17 cellular contexts compared by ENCODE assay signal in the genomic region with DNA sequence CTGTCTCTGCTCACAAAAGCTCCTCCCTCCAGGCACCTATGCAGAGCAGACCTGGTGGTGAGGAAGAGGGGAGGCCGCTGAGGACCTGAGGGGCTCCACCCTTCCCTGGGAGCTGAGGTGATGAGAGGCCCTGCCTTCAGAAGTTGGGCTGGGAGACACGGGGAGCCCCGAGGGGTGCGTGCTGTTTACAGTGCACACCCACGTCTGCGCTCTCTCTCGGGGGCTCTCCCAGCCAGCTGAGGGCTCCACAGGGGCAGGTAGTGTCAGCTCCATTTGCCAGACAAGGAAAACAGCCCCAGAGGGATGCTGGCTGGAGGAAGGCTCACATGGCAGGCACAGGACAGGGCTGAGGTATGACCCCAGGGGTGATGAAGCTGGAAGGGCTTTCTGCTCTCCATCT.
"Had no signal": no experiment of that assay in that cellular context is flagged by ENCODE, and none has a peak within 500 bp of the region (broad histone marks: within the 10 kb centered on the region; RNA-seq: fewer than 3 reads in every experiment).

No MANE protein-coding gene starts in this region.

- H3K36me3 ChIP-seq: colonic mucosa, heart right ventricle, tibial artery, upper lobe of left lung, uterus had no signal

- H3K27ac Mint-ChIP-seq: endodermal cell; nephron progenitor cell; stimulated activated memory B cell treated with anti-CD40 and anti-IgM and Interleukin-4, amounts not matched to agents 10 μg/mL and 1 μg/mL and 100 μg/mL, for 72 hours; stimulated activated naive CD8-positive, alpha-beta T cell treated with anti-CD3 and anti-CD28 coated beads, Interleukin-15, Interleukin-2, amounts not matched to agents 100 ng/mL and 50 ng/mL, for 24 hours had no signal

- H3K36me3 Mint-ChIP-seq: naive thymus-derived CD4-positive, alpha-beta T cell; stimulated activated memory B cell treated with anti-CD40 and anti-IgM and Interleukin-4, amounts not matched to agents 10 μg/mL and 1 μg/mL and 100 μg/mL, for 72 hours had no signal

- H3K4me3 ChIP-seq: colonic mucosa, heart right ventricle, tibial artery, upper lobe of left lung, uterus had no signal

- H3K4me1 Mint-ChIP-seq: endodermal cell had no signal

- H3K4me1 ChIP-seq: colonic mucosa, tibial artery, upper lobe of left lung, uterus had no signal

- H3K4me3 Mint-ChIP-seq: endodermal cell; naive thymus-derived CD4-positive, alpha-beta T cell; nephron progenitor cell; stimulated activated memory B cell treated with anti-CD40 and anti-IgM and Interleukin-4, amounts not matched to agents 10 μg/mL and 1 μg/mL and 100 μg/mL, for 72 hours; stimulated activated naive CD8-positive, alpha-beta T cell treated with anti-CD3 and anti-CD28 coated beads, Interleukin-15, Interleukin-2, amounts not matched to agents 100 ng/mL and 50 ng/mL, for 24 hours had no signal

- ATAC-seq: heart right ventricle; naive thymus-derived CD4-positive, alpha-beta T cell; right cardiac atrium; stimulated activated memory B cell treated with anti-CD40 and anti-IgM and Interleukin-4, amounts not matched to agents 10 μg/mL and 1 μg/mL and 100 μg/mL, for 72 hours had no signal

- H3K9me3 ChIP-seq: colonic mucosa, heart right ventricle, tibial artery, upper lobe of left lung, uterus had no signal

- H3K27me3 Mint-ChIP-seq: naive thymus-derived CD4-positive, alpha-beta T cell; stimulated activated memory B cell treated with anti-CD40 and anti-IgM and Interleukin-4, amounts not matched to agents 10 μg/mL and 1 μg/mL and 100 μg/mL, for 72 hours; stimulated activated naive CD8-positive, alpha-beta T cell treated with anti-CD3 and anti-CD28 coated beads, Interleukin-15, Interleukin-2, amounts not matched to agents 100 ng/mL and 50 ng/mL, for 24 hours had no signal

- H3K27ac ChIP-seq: colonic mucosa, heart right ventricle, tibial artery, upper lobe of left lung, uterus had no signal

- DNase-seq: colonic mucosa; effector CD4-positive, alpha-beta T cell; endodermal cell; heart right ventricle; hypothalamus; kidney glomerular epithelial cell; mammary epithelial cell; naive thymus-derived CD4-positive, alpha-beta T cell; nephron progenitor cell; stimulated activated CD4-positive, alpha-beta T cell treated with anti-CD3 and anti-CD28 coated beads, Interleukin-4, amount 100 ng/mL, for 1 hour; stimulated activated CD8-positive, alpha-beta memory T cell treated with anti-CD3 and anti-CD28 coated beads, Interleukin-4, amount 100 ng/mL, for 48 hours; tibial artery; uterus had no signal

- H3K9me3 Mint-ChIP-seq: endodermal cell; naive thymus-derived CD4-positive, alpha-beta T cell; nephron progenitor cell; stimulated activated memory B cell treated with anti-CD40 and anti-IgM and Interleukin-4, amounts not matched to agents 10 μg/mL and 1 μg/mL and 100 μg/mL, for 72 hours; stimulated activated naive CD8-positive, alpha-beta T cell treated with anti-CD3 and anti-CD28 coated beads, Interleukin-15, Interleukin-2, amounts not matched to agents 100 ng/mL and 50 ng/mL, for 24 hours had no signal

- H3K27me3 ChIP-seq: colonic mucosa, upper lobe of left lung, uterus had no signal
